1 cellular context compared by ENCODE assay signal in genomic region chr19:10998045-10998533, GRCh38.
TF ChIP-seq lines count a peak whose summit lies in the region.

No MANE protein-coding gene starts in this region.

TF ChIP-seq in HepG2, 621 proteins besides CTCF, POLR2A, EP300 and RAD21 (continued from another document and continues in another):
- TF ChIP-seq ZBTB49 (CRISPR knock-in tag; IDR thresholded peaks at IDR 0.05; ENCODE audit: borderline replicate concordance) (no peak), SAP130 (CRISPR knock-in tag; IDR thresholded peaks at IDR 0.05; ENCODE audit: low read depth) (peak; percentile 16; the same call in 1 of the 2 replicates), NFE2 (CRISPR knock-in tag; IDR thresholded peaks at IDR 0.05) (no peak), ZNF432 (CRISPR knock-in tag; IDR thresholded peaks at IDR 0.05; ENCODE audit: borderline replicate concordance) (no peak), ZNF275 (CRISPR knock-in tag; IDR thresholded peaks at IDR 0.05; ENCODE audit: borderline replicate concordance) (no peak), ZSCAN22 (CRISPR knock-in tag; IDR thresholded peaks at IDR 0.05) (no peak), ZNF326 (CRISPR knock-in tag; IDR thresholded peaks at IDR 0.05; ENCODE audit: borderline replicate concordance) (no peak), BHLHE40 (IDR thresholded peaks at IDR 0.05; ENCODE audit: low read length) (no peak), SMARCC2 (IDR thresholded peaks at IDR 0.05) (no peak), RERE (CRISPR knock-in tag; IDR thresholded peaks at IDR 0.05; ENCODE audit: low read depth) (no peak), SIX4 (CRISPR knock-in tag; IDR thresholded peaks at IDR 0.05) (no peak), HDAC6 (IDR thresholded peaks at IDR 0.05; ENCODE audit: low read depth, low read length) (no peak), ZNF782 (CRISPR knock-in tag; IDR thresholded peaks at IDR 0.05; ENCODE audit: borderline replicate concordance) (no peak), MLXIP (CRISPR knock-in tag; IDR thresholded peaks at IDR 0.05; ENCODE audit: borderline replicate concordance) (no peak), ZC3H4 (CRISPR knock-in tag; IDR thresholded peaks at IDR 0.05; ENCODE audit: borderline replicate concordance) (no peak), ZNF12 (CRISPR knock-in tag; IDR thresholded peaks at IDR 0.05) (no peak), PRMT3 (CRISPR knock-in tag; IDR thresholded peaks at IDR 0.05; ENCODE audit: borderline replicate concordance, low read depth) (no peak), ZNF530 (CRISPR knock-in tag; IDR thresholded peaks at IDR 0.05; ENCODE audit: low read depth) (no peak), ZNF576 (CRISPR knock-in tag; IDR thresholded peaks at IDR 0.05) (no peak), ZNF737 (CRISPR knock-in tag; IDR thresholded peaks at IDR 0.05; ENCODE audit: borderline replicate concordance) (no peak), DMTF1 (CRISPR knock-in tag; IDR thresholded peaks at IDR 0.05) (no peak), KDM1A (CRISPR knock-in tag; IDR thresholded peaks at IDR 0.05) (0 out of 2 replicates have a peak, but pooled peaks have one; percentile 44), ZNF138 (CRISPR knock-in tag; IDR thresholded peaks at IDR 0.05; ENCODE audit: low read depth) (no peak), NFYB (CRISPR knock-in tag; IDR thresholded peaks at IDR 0.05) (no peak), RBM22 (optimal IDR thresholded peaks at IDR 0.05; ENCODE audit: low read length) (peak; percentile 18), CSRNP1 (CRISPR knock-in tag; IDR thresholded peaks at IDR 0.05) (no peak), GRHL1 (CRISPR knock-in tag; conservative IDR thresholded peaks at IDR 0.05) (no peak), ZBTB10 (CRISPR knock-in tag; IDR thresholded peaks at IDR 0.05; ENCODE audit: borderline replicate concordance) (no peak), SOX6 (IDR thresholded peaks at IDR 0.05) (no peak), SOX6 (CRISPR knock-in tag; IDR thresholded peaks at IDR 0.05) (peak; percentile 15; the same call in 1 of the 2 replicates), PHB2 (IDR thresholded peaks at IDR 0.05; ENCODE audit: partially characterized antibody) (no peak), ZNF747 (CRISPR knock-in tag; IDR thresholded peaks at IDR 0.05; ENCODE audit: borderline replicate concordance) (no peak), NRL (CRISPR knock-in tag; IDR thresholded peaks at IDR 0.05; ENCODE audit: borderline replicate concordance) (no peak), GATA4 (IDR thresholded peaks at IDR 0.05; ENCODE audit: borderline replicate concordance, low read depth) (no peak), PAWR (CRISPR knock-in tag; IDR thresholded peaks at IDR 0.05; ENCODE audit: borderline replicate concordance) (no peak), ZNF232 (CRISPR knock-in tag; IDR thresholded peaks at IDR 0.05; ENCODE audit: borderline replicate concordance) (no peak), CREM (IDR thresholded peaks at IDR 0.05) (peak; percentile 16; the same call in 1 of the 2 replicates), CREM (CRISPR knock-in tag; IDR thresholded peaks at IDR 0.05) (no peak), ZNF460 (CRISPR knock-in tag; IDR thresholded peaks at IDR 0.05; ENCODE audit: borderline replicate concordance) (no peak), ATF3 (CRISPR knock-in tag; IDR thresholded peaks at IDR 0.05) (no peak), CCDC6 (CRISPR knock-in tag; IDR thresholded peaks at IDR 0.05) (no peak), AKAP8 (CRISPR knock-in tag; IDR thresholded peaks at IDR 0.05) (no peak)
